In genomic region chr19:19022380-19022961, GRCh38 we compare ENCODE assay signal across 22 cellular contexts. TPM values are rescaled to one million over a fixed set of nuclear protein-coding genes. Genes with fewer than 3 reads are reported as not detected.
A peak's percentile ranks its signal among the peaks of the same experiment; 100 is the strongest.
DNase-seq lines count a peak whose midpoint lies in the region; ATAC-seq and TF ChIP-seq lines count a peak whose summit lies in the region.
"Had no signal": no experiment of that assay in that cellular context is flagged by ENCODE, and none has a peak within 500 bp of the region (broad histone marks: within the 10 kb centered on the region; RNA-seq: fewer than 3 reads in every experiment).

No MANE protein-coding gene starts in this region.

- no peak for DNase-seq in AG04450 (ENCODE audit: low read depth, low spot score)
- no peak for DNase-seq in DND-41
- no peak for DNase-seq in activated T-helper 1 cell treated with anti-CD3 and anti-CD28 coated beads, Interleukin-12 subunit alpha, Interleukin-12 subunit beta, Interleukin-2, Interleukin-4 antibody, amounts not matched to agents 30 ng/mL and 10 ng/mL and 1 ng/mL, durations not matched to agents 14 hours and 24 hours and 36 hours (ENCODE audit: low spot score)
- DNase-seq in fibroblast of mammary gland (ENCODE audit: low read depth), result peak; percentile 28
- no peak for DNase-seq in uterus
- no peak for DNase-seq in T-helper 9 cell
- no peak for DNase-seq in hepatic stellate cell (ENCODE audit: low spot score)
- DNase-seq: activated CD4-positive, alpha-beta T cell treated with anti-CD3 and anti-CD28 coated beads for 1 hour; activated naive CD4-positive, alpha-beta T cell treated with anti-CD3 and anti-CD28 coated beads for 36 hours; brain microvascular endothelial cell; erythroblast; left ventricle myocardium inferior; NCI-H1048; NCI-H2107; NCI-H69; PC-9; stimulated activated CD4-positive, alpha-beta T cell treated with anti-CD3 and anti-CD28 coated beads, Interleukin-15, amount 100 ng/mL, for 24 hours; stimulated activated naive CD4-positive, alpha-beta T cell treated with Interleukin-2 at 50 U/mL for 16 hours had no signal

- no peaks in the 10 kb centered on the region for H3K27me3 Mint-ChIP-seq in activated T-helper 1 cell treated with anti-CD3 and anti-CD28 coated beads, Interleukin-12 subunit alpha, Interleukin-12 subunit beta, Interleukin-2, Interleukin-4 antibody, amounts not matched to agents 30 ng/mL and 10 ng/mL and 1 ng/mL, durations not matched to agents 14 hours and 24 hours and 36 hours (ENCODE audit: insufficient read depth)

- peaks cover 86% of the 10 kb centered on the region for H3K36me3 ChIP-seq in DND-41 (ENCODE audit: insufficient read depth, low read length)
- H3K36me3 ChIP-seq in uterus, result no peaks in the 10 kb centered on the region

- peaks cover 58% of the 10 kb centered on the region for H4K20me1 ChIP-seq in DND-41 (ENCODE audit: insufficient read depth, low read length)

- H3K4me2 ChIP-seq in DND-41 (ENCODE audit: insufficient read depth, low read length), result peak overlapping the region; percentile 26; the same call in 1 of the 2 replicates
- H3K4me2 ChIP-seq: KMS-11, PC-9 had no signal

- intact Hi-C loops in activated T-helper 1 cell treated with anti-CD3 and anti-CD28 coated beads, Interleukin-12 subunit alpha, Interleukin-12 subunit beta, Interleukin-2, Interleukin-4 antibody, amounts not matched to agents 30 ng/mL and 10 ng/mL and 1 ng/mL, durations not matched to agents 14 hours and 24 hours and 36 hours (cut with micrococcal nuclease), result no loop called here
- intact Hi-C loops in uterus (cut with DNase I; ENCODE audit: low total_unique reads), result no loop called here

- no peak overlapping the region for H3K9ac ChIP-seq in DND-41 (ENCODE audit: low read depth, low read length)
- H3K9ac ChIP-seq: KMS-11 had no signal

- H3K9me3 Mint-ChIP-seq in activated T-helper 1 cell treated with anti-CD3 and anti-CD28 coated beads, Interleukin-12 subunit alpha, Interleukin-12 subunit beta, Interleukin-2, Interleukin-4 antibody, amounts not matched to agents 30 ng/mL and 10 ng/mL and 1 ng/mL, durations not matched to agents 14 hours and 24 hours and 36 hours, result no peaks in the 10 kb centered on the region
- H3K9me3 Mint-ChIP-seq: activated naive CD4-positive, alpha-beta T cell treated with anti-CD3 and anti-CD28 coated beads for 36 hours had no signal

- H3K4me1 ChIP-seq in DND-41 (ENCODE audit: insufficient read depth, low read length), result peaks cover 23% of the 10 kb centered on the region; the same call in 1 of the 2 replicates
- H3K4me1 ChIP-seq in uterus, result no peaks in the 10 kb centered on the region

- peak overlapping the region; percentile 6 for H3K4me3 Mint-ChIP-seq in activated T-helper 1 cell treated with anti-CD3 and anti-CD28 coated beads, Interleukin-12 subunit alpha, Interleukin-12 subunit beta, Interleukin-2, Interleukin-4 antibody, amounts not matched to agents 30 ng/mL and 10 ng/mL and 1 ng/mL, durations not matched to agents 14 hours and 24 hours and 36 hours
- H3K4me3 Mint-ChIP-seq: activated naive CD4-positive, alpha-beta T cell treated with anti-CD3 and anti-CD28 coated beads for 36 hours had no signal

- peaks cover 26% of the 10 kb centered on the region for H3K4me1 Mint-ChIP-seq in activated T-helper 1 cell treated with anti-CD3 and anti-CD28 coated beads, Interleukin-12 subunit alpha, Interleukin-12 subunit beta, Interleukin-2, Interleukin-4 antibody, amounts not matched to agents 30 ng/mL and 10 ng/mL and 1 ng/mL, durations not matched to agents 14 hours and 24 hours and 36 hours (ENCODE audit: low read depth)

- no peak overlapping the region for H2AFZ ChIP-seq in DND-41 (ENCODE audit: low read depth, low read length)
- H2AFZ ChIP-seq: PC-9 had no signal

- H3K79me2 ChIP-seq in DND-41 (ENCODE audit: insufficient read depth, low read length), result peaks cover 94% of the 10 kb centered on the region

- H3K4me3 ChIP-seq in AG04450 (ENCODE audit: low read depth, low read length) (no peak overlapping the region), DND-41 (ENCODE audit: low read depth in 1 of 2, low read length in 2 of 2) (no peak overlapping the region), fibroblast of mammary gland (ENCODE audit: control insufficient read depth, low read depth, low read length) (no peak overlapping the region), uterus (no peak overlapping the region)
- H3K4me3 ChIP-seq: left ventricle myocardium inferior, PC-9, vagina had no signal

- peaks cover 49% of the 10 kb centered on the region for H3K36me3 Mint-ChIP-seq in activated T-helper 1 cell treated with anti-CD3 and anti-CD28 coated beads, Interleukin-12 subunit alpha, Interleukin-12 subunit beta, Interleukin-2, Interleukin-4 antibody, amounts not matched to agents 30 ng/mL and 10 ng/mL and 1 ng/mL, durations not matched to agents 14 hours and 24 hours and 36 hours (ENCODE audit: low read depth)

- H3K27me3 ChIP-seq in AG04450 (ENCODE audit: control insufficient read depth, insufficient read depth, low read length) (no peaks in the 10 kb centered on the region), DND-41 (ENCODE audit: insufficient read depth, low read length, poor library complexity) (no peaks in the 10 kb centered on the region), uterus (no peaks in the 10 kb centered on the region)
- H3K27me3 ChIP-seq: brain microvascular endothelial cell, vagina had no signal

- H3K27ac Mint-ChIP-seq in activated T-helper 1 cell treated with anti-CD3 and anti-CD28 coated beads, Interleukin-12 subunit alpha, Interleukin-12 subunit beta, Interleukin-2, Interleukin-4 antibody, amounts not matched to agents 30 ng/mL and 10 ng/mL and 1 ng/mL, durations not matched to agents 14 hours and 24 hours and 36 hours, result no peak overlapping the region
- H3K27ac Mint-ChIP-seq: activated naive CD4-positive, alpha-beta T cell treated with anti-CD3 and anti-CD28 coated beads for 36 hours had no signal

- TF ChIP-seq CTCF in AG04450 (IDR thresholded peaks at IDR 0.05; ENCODE audit: low read depth, low read length) (no peak), DND-41 (IDR thresholded peaks at IDR 0.05; ENCODE audit: borderline replicate concordance, extremely low read depth, low read length, poor library complexity, severe bottlenecking) (no peak), fibroblast of mammary gland (conservative IDR thresholded peaks at IDR 0.05; ENCODE audit: control insufficient read depth, insufficient read depth, low read depth, low read length) (no peak), uterus (IDR thresholded peaks at IDR 0.05) (no peak)

- TF ChIP-seq POLR2A in uterus (IDR thresholded peaks at IDR 0.05), result no peak

- peak; percentile 45; the same call in 2 of the 3 replicates for ATAC-seq in DND-41 (ENCODE audit: insufficient read depth, low read depth)
- no peak for ATAC-seq in GM19397 (IDR thresholded peaks at IDR 0.05; ENCODE audit: unreplicated experiment)

- CTCF ChIA-PET in AG04450 (lab: Charles Lee), result no interaction called here

- H3K27ac ChIP-seq in AG04450 (ENCODE audit: low read depth, low read length) (peak overlapping the region; percentile 31), DND-41 (ENCODE audit: low read length) (no peak overlapping the region), uterus (no peak overlapping the region)
- H3K27ac ChIP-seq: HL-60, KMS-11, left ventricle myocardium inferior, PC-9, vagina had no signal

- H3K9me3 ChIP-seq in AG04450 (ENCODE audit: control insufficient read depth, insufficient read depth, low read length) (no peaks in the 10 kb centered on the region), DND-41 (ENCODE audit: insufficient read depth, low read length, severe bottlenecking) (no peaks in the 10 kb centered on the region), uterus (no peaks in the 10 kb centered on the region)
- H3K9me3 ChIP-seq: left ventricle myocardium inferior, vagina had no signal

- POLR2A ChIA-PET in AG04450 (lab: Yijun Ruan, JAX), result no interaction called here

RNA-seq across cellular contexts. Expression of gene SUGP2, which starts 10.8 kb away (rescaled TPM):
- 39.2 and 44.2 TPM in 2 replicates for polyA plus RNA-seq in AG04450 (2011; rRNA removed)
- polyA minus RNA-seq in AG04450 (2011; rRNA and poly(A)+ RNA removed), result 24.9 and 29.3 TPM in 2 replicates
- total RNA-seq in activated T-helper 1 cell treated with anti-CD3 and anti-CD28 coated beads, Interleukin-12 subunit alpha, Interleukin-12 subunit beta, Interleukin-2, Interleukin-4 antibody, amounts not matched to agents 30 ng/mL and 10 ng/mL and 1 ng/mL, durations not matched to agents 14 hours and 24 hours and 36 hours, result 114 and 128 TPM in 2 replicates
- 10 to 100 TPM; 22.5 to 95.8 (median 53.7) TPM for total RNA-seq in uterus

RNA-seq across cellular contexts. Expression of gene ARMC6, which starts 10.9 kb away (rescaled TPM):
- 18.9 and 26.4 TPM in 2 replicates for polyA plus RNA-seq in AG04450 (2011; rRNA removed)
- 26.9 and 38.1 TPM in 2 replicates for polyA minus RNA-seq in AG04450 (2011; rRNA and poly(A)+ RNA removed)
- 54.9 and 56.5 TPM in 2 replicates for total RNA-seq in activated T-helper 1 cell treated with anti-CD3 and anti-CD28 coated beads, Interleukin-12 subunit alpha, Interleukin-12 subunit beta, Interleukin-2, Interleukin-4 antibody, amounts not matched to agents 30 ng/mL and 10 ng/mL and 1 ng/mL, durations not matched to agents 14 hours and 24 hours and 36 hours
- total RNA-seq in uterus, result 10 to 100 TPM; 12.0 to 32.3 (median 15.6) TPM

RNA-seq across cellular contexts. Expression of gene SLC25A42, which starts 41.3 kb away (rescaled TPM):
- polyA plus RNA-seq in AG04450 (2011; rRNA removed), result 3.7 and 4.8 TPM in 2 replicates
- 4.8 and 8.8 TPM in 2 replicates for polyA minus RNA-seq in AG04450 (2011; rRNA and poly(A)+ RNA removed)
- 7.8 and 10.8 TPM in 2 replicates for total RNA-seq in activated T-helper 1 cell treated with anti-CD3 and anti-CD28 coated beads, Interleukin-12 subunit alpha, Interleukin-12 subunit beta, Interleukin-2, Interleukin-4 antibody, amounts not matched to agents 30 ng/mL and 10 ng/mL and 1 ng/mL, durations not matched to agents 14 hours and 24 hours and 36 hours
- 10 to 100 TPM in 1 of 4 donors, 1 to 10 TPM in 3; 2.9 to 25.7 (median 5.9) TPM for total RNA-seq in uterus
